ENCODE assay signal across 8 cellular contexts in genomic region chr12:1939745-1940607, GRCh38. TPM values are rescaled to one million over a fixed set of nuclear protein-coding genes. Genes with fewer than 3 reads are reported as not detected.
DNase-seq lines count a peak whose midpoint lies in the region; ATAC-seq, FAIRE-seq and TF ChIP-seq lines count a peak whose summit lies in the region.

No MANE protein-coding gene starts in this region.

- H3K27ac ChIP-seq in angular gyrus (ENCODE audit: low read depth, low read length) (peak overlapping the region; percentile 79), uterus (peak overlapping the region; percentile 75 to 76)

- TF ChIP-seq POLR2A in uterus (IDR thresholded peaks at IDR 0.05): no peak

- peak; percentile 74 for DNase-seq in NCI-H1092 treated with DMSO at 0.1 percent for 48 hours (lab: John Stamatoyannopoulos, UW)
- peak; percentile 61 for DNase-seq in T-helper 22 cell (ENCODE audit: low read depth)
- DNase-seq in left ventricle myocardium superior: peak; percentile 92
- peak; percentile 88 for DNase-seq in putamen (ENCODE audit: low spot score)
- peak; percentile 89 to 90 for DNase-seq in uterus

- H3K36me3 ChIP-seq in uterus: no peaks in the 10 kb centered on the region

- H3K4me3 ChIP-seq in uterus: peak overlapping the region in 1 of 2 donors; percentile 3

- intact Hi-C loops in left ventricle myocardium superior (cut with micrococcal nuclease) (loop anchor here (10.0 kb wide), 1 partner anchor 285 kb away; no protein-coding TSS in a partner anchor), uterus (cut with DNase I; ENCODE audit: low total_unique reads) (loop anchor here (5.0 to 10.0 kb wide), 2 partner anchors 95 to 143 kb away; no protein-coding TSS in a partner anchor)

- H3K27me3 ChIP-seq in uterus: no peaks in the 10 kb centered on the region

- peak; percentile 93 for FAIRE-seq in A204.1 (lab: Jason Lieb, UNC)

- H3K9me3 ChIP-seq in uterus: no peaks in the 10 kb centered on the region

- ATAC-seq in GM18498 (IDR thresholded peaks at IDR 0.05; ENCODE audit: unreplicated experiment) (peak; percentile 52), left ventricle myocardium superior (peak; percentile 75)

- peak; percentile 91 to 97 (median 95) for TF ChIP-seq CTCF in uterus (IDR thresholded peaks at IDR 0.05)

- no peaks in the 10 kb centered on the region for H3K4me1 ChIP-seq in uterus

RNA-seq across cellular contexts. Expression of gene CACNA2D4, which starts 21.5 kb away (rescaled TPM):
- total RNA-seq in left ventricle myocardium superior (1.0 TPM), uterus (1 to 10 TPM in 3 of 4 donors, not detected in 1; 2.6 to 4.1 (median 4.0) TPM)
